Comparison of ENCODE assay signal across 8 cellular contexts in genomic region chr1:23799570-23800395, GRCh38. TPM values are rescaled to one million over a fixed set of nuclear protein-coding genes. Genes with fewer than 3 reads are reported as not detected.
DNase-seq lines count a peak whose midpoint lies in the region; ATAC-seq and TF ChIP-seq lines count a peak whose summit lies in the region.

No MANE protein-coding gene starts in this region.

- H3K27me3 ChIP-seq in BE2C (no peaks in the 10 kb centered on the region), WERI-Rb-1 (ENCODE audit: insufficient read depth, low read depth, severe bottlenecking) (no peaks in the 10 kb centered on the region)
- no peaks in the 10 kb centered on the region for H3K27me3 ChIP-seq in naive thymus-derived CD4-positive, alpha-beta T cell (ENCODE audit: control insufficient read depth in 2 of 2, insufficient read depth in 2 of 2, low read length in 2 of 2)

- no peaks in the 10 kb centered on the region for H3K9me3 Mint-ChIP-seq in naive thymus-derived CD4-positive, alpha-beta T cell

- peaks cover 0 to 15% (median 0%) of the 10 kb centered on the region in 5 donors for H3K36me3 Mint-ChIP-seq in naive thymus-derived CD4-positive, alpha-beta T cell

- H3K9me3 ChIP-seq in BE2C: no peaks in the 10 kb centered on the region
- H3K9me3 ChIP-seq in WERI-Rb-1 (ENCODE audit: severe bottlenecking): no peaks in the 10 kb centered on the region
- no peaks in the 10 kb centered on the region for H3K9me3 ChIP-seq in naive thymus-derived CD4-positive, alpha-beta T cell (ENCODE audit: control insufficient read depth in 2 of 3, low read length in 3 of 3)

- H3K4me3 ChIP-seq in BE2C (ENCODE audit: low read depth, low read length): peak overlapping the region; percentile 67
- H3K4me3 ChIP-seq in WERI-Rb-1 (ENCODE audit: low read depth, low read length): peak overlapping the region; percentile 87
- peak overlapping the region; percentile 84 for H3K4me3 ChIP-seq in naive thymus-derived CD4-positive, alpha-beta T cell (ENCODE audit: low read length)

- DNase-seq in BE2C: no peak
- DNase-seq in HUDEP-2 (lab: John Stamatoyannopoulos, UW; ENCODE audit: unreplicated experiment in 76 of 76): peak in 67 of 76 experiments; percentile 20 to 91 (median 59)
- no peak for DNase-seq in WERI-Rb-1
- DNase-seq in naive thymus-derived CD4-positive, alpha-beta T cell: peak in 1 of 9 donors; percentile 36
- no peak for DNase-seq in effector CD4-positive, alpha-beta T cell
- DNase-seq in amniotic stem cell (lab: John Stamatoyannopoulos, UW): no peak

- ATAC-seq in GM19023 (IDR thresholded peaks at IDR 0.05; ENCODE audit: unreplicated experiment): peak; percentile 23
- ATAC-seq in esophagus mucosa: peak; percentile 74
- ATAC-seq in naive thymus-derived CD4-positive, alpha-beta T cell: no peak

- CTCF ChIA-PET in naive thymus-derived CD4-positive, alpha-beta T cell (lab: Charles Lee): interaction anchor here (0.6 to 1.0 kb wide), 3 partner anchors 8 to 33 kb away, joined by 3 to 4 read pairs (median 3); partner anchors contain the start of gene LYPLA2

- H3K27ac Mint-ChIP-seq in naive thymus-derived CD4-positive, alpha-beta T cell: peak overlapping the region; percentile 4 to 94 (median 89)

- H3K4me1 Mint-ChIP-seq in naive thymus-derived CD4-positive, alpha-beta T cell: peaks cover 6 to 25% (median 15%) of the 10 kb centered on the region in 7 donors

- TF ChIP-seq CTCF in BE2C (IDR thresholded peaks at IDR 0.05; ENCODE audit: low read depth, low read length) (no peak), WERI-Rb-1 (IDR thresholded peaks at IDR 0.05; ENCODE audit: low read depth, low read length) (no peak)

- H3K27me3 Mint-ChIP-seq in naive thymus-derived CD4-positive, alpha-beta T cell: no peaks in the 10 kb centered on the region

- peak overlapping the region; percentile 75 for H3K27ac ChIP-seq in WERI-Rb-1
- H3K27ac ChIP-seq in naive thymus-derived CD4-positive, alpha-beta T cell (ENCODE audit: low read depth, low read length): peak overlapping the region; percentile 91

- POLR2A ChIA-PET in naive thymus-derived CD4-positive, alpha-beta T cell (lab: Charles Lee): interaction anchor here (0.7 to 7.3 kb wide), 9 partner anchors 8 to 105 kb away, joined by 3 to 53 read pairs (median 11); partner anchors contain the start of genes HMGCL, LYPLA2 and PITHD1

- no peaks in the 10 kb centered on the region for H3K36me3 ChIP-seq in BE2C
- H3K36me3 ChIP-seq in WERI-Rb-1: peaks cover 28% of the 10 kb centered on the region
- H3K36me3 ChIP-seq in naive thymus-derived CD4-positive, alpha-beta T cell (ENCODE audit: control insufficient read depth in 2 of 3, insufficient read depth in 3 of 3, low read length in 3 of 3): peaks cover 0 to 29% (median 0%) of the 10 kb centered on the region in 3 experiments

- peak overlapping the region; percentile 79 to 94 (median 88) for H3K4me3 Mint-ChIP-seq in naive thymus-derived CD4-positive, alpha-beta T cell

- intact Hi-C loops in naive thymus-derived CD4-positive, alpha-beta T cell (cut with micrococcal nuclease): loop anchor here (1.0 to 2.0 kb wide), 12 partner anchors 8 to 431 kb away; partner anchors contain the start of genes ELOA (in 2 of the 2), LYPLA2 (in 2 of the 2), PITHD1 (in 2 of the 2) and PNRC2 (in 2 of the 2)

- H3K4me1 ChIP-seq in BE2C: no peaks in the 10 kb centered on the region
- H3K4me1 ChIP-seq in naive thymus-derived CD4-positive, alpha-beta T cell (ENCODE audit: control insufficient read depth in 2 of 2, insufficient read depth in 2 of 2, low read length in 2 of 2): peaks cover 7 to 15% of the 10 kb centered on the region in 2 donors

RNA-seq across cellular contexts. Expression of gene GALE, which starts 0.8 kb away (rescaled TPM):
- polyA plus RNA-seq in BE2C (2012; ENCODE audit: insufficient read depth, insufficient read length, low read depth): 13.7 TPM
- 61.6 TPM for total RNA-seq in esophagus mucosa
- total RNA-seq in naive thymus-derived CD4-positive, alpha-beta T cell: 10 to 100 TPM in 4 of 5 experiments, 1 to 10 TPM in 1; 8.1 to 21.4 (median 12.7) TPM
- polyA plus RNA-seq in naive thymus-derived CD4-positive, alpha-beta T cell: 10 to 100 TPM in 1 of 2 donors, 1 to 10 TPM in 1; 8.5 to 11.5 TPM

RNA-seq across cellular contexts. Expression of gene LYPLA2, which starts 8.8 kb away (rescaled TPM):
- polyA plus RNA-seq in BE2C (2012; ENCODE audit: insufficient read depth, insufficient read length, low read depth): 104 TPM
- 48.9 TPM for total RNA-seq in esophagus mucosa
- total RNA-seq in naive thymus-derived CD4-positive, alpha-beta T cell: 10 to 100 TPM; 40.7 to 83.8 (median 48.2) TPM
- polyA plus RNA-seq in naive thymus-derived CD4-positive, alpha-beta T cell: 100 to 1,000 TPM in 1 of 2 donors, 10 to 100 TPM in 1; 83.9 to 124 TPM

RNA-seq across cellular contexts. Expression of gene PITHD1, which starts 21.6 kb away (rescaled TPM):
- 34.7 TPM for polyA plus RNA-seq in BE2C (2012; ENCODE audit: insufficient read depth, insufficient read length, low read depth)
- 63.8 TPM for total RNA-seq in esophagus mucosa
- total RNA-seq in naive thymus-derived CD4-positive, alpha-beta T cell: 10 to 100 TPM; 57.6 to 81.9 (median 76.0) TPM
- polyA plus RNA-seq in naive thymus-derived CD4-positive, alpha-beta T cell: 10 to 100 TPM; 82.2 to 88.9 TPM

RNA-seq across cellular contexts. Expression of gene HMGCL, which starts 25.4 kb away (rescaled TPM):
- polyA plus RNA-seq in BE2C (2012; ENCODE audit: insufficient read depth, insufficient read length, low read depth): 7.5 TPM
- 28.2 TPM for total RNA-seq in esophagus mucosa
- total RNA-seq in naive thymus-derived CD4-positive, alpha-beta T cell: 10 to 100 TPM; 16.2 to 38.9 (median 27.3) TPM
- polyA plus RNA-seq in naive thymus-derived CD4-positive, alpha-beta T cell: 10 to 100 TPM; 35.3 to 38.5 TPM

RNA-seq across cellular contexts. Expression of gene ELOA, which starts 56.5 kb away (rescaled TPM):
- polyA plus RNA-seq in BE2C (2012; ENCODE audit: insufficient read depth, insufficient read length, low read depth): 22.1 TPM
- 35.1 TPM for total RNA-seq in esophagus mucosa
- total RNA-seq in naive thymus-derived CD4-positive, alpha-beta T cell: 10 to 100 TPM; 28.0 to 36.1 (median 30.4) TPM
- polyA plus RNA-seq in naive thymus-derived CD4-positive, alpha-beta T cell: 10 to 100 TPM; 20.3 to 30.8 TPM

Comparison
In these comparisons a context has a peak if more than half of its experiments do, and no peak if none do; other contexts are left out.
1. DNase-seq: peak in HUDEP-2 (67 of 76); none in BE2C (single experiment), WERI-Rb-1 (single experiment), effector CD4-positive, alpha-beta T cell (single experiment) and amniotic stem cell (single experiment).
2. Peak in every context shown above with its lines, with median percentiles within 50 percentile points of each other: H3K4me3 ChIP-seq.